ENCODE assay signal across 1 cellular context in the genomic region with DNA sequence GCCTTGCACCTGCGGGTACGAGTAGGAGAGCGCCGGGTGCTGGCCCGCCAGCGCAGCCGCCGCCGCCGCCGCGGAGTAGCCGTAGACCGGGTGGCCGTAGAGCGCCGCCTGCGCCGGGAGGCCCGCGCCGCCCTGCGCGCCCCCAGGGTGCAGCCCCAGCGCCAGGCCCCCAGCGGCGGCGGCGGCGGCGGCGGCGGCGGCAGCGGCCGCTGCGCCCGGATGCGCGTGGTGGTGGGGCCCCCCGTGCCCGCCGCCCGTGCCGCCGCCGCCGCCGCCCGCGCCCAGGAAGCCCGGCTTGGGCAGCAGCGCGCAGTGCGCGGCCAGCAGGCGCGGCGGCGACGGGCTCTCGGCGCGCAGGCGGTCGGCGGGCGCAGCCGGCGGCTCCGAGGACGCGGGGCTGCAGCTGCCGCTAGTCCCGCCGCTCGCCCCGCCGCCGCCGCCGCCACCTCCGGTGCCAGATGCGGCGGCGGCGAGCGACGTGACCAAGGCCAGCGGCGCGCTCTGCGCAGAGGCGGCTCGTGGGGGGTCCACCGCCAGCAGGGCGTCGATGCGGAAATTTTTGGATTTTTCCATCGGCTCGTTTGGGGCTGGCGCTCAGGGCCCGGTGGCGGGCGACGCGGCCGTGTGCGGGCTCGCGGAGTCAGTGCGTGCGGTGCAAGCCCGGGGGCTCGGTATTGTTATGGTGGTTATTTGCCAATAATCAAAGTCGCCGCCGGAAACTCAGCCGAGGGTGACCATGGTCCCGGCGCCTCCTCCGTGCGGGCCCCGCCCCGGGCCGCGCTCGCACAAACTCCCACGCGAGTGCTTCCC.
TF ChIP-seq lines count a peak whose summit lies in the region.

No MANE protein-coding gene starts in this region.

TF ChIP-seq in HepG2, 621 proteins besides CTCF, POLR2A, EP300 and RAD21 (continued from another document):
- TF ChIP-seq PRDM10 (CRISPR knock-in tag; IDR thresholded peaks at IDR 0.05; ENCODE audit: low read depth) (no peak), ZNF20 (CRISPR knock-in tag; IDR thresholded peaks at IDR 0.05) (no peak), ERF (CRISPR knock-in tag; IDR thresholded peaks at IDR 0.05) (no peak), ZNF501 (CRISPR knock-in tag; IDR thresholded peaks at IDR 0.05) (no peak), ZNF34 (CRISPR knock-in tag; IDR thresholded peaks at IDR 0.05; ENCODE audit: borderline replicate concordance) (no peak)
